Comparison of ENCODE assay signal across 2 cellular contexts in genomic region chr21:46136739-46137349, GRCh38.
TF ChIP-seq lines count a peak whose summit lies in the region.

No MANE protein-coding gene starts in this region.

TF ChIP-seq in IMR-90, 13 proteins besides CTCF, POLR2A, EP300 and RAD21:
- TF ChIP-seq SMC3 (IDR thresholded peaks at IDR 0.05; ENCODE audit: low read depth, low read length), result no peak
- no peak for TF ChIP-seq RFX5 (IDR thresholded peaks at IDR 0.05; ENCODE audit: low read depth, low read length)
- no peak for TF ChIP-seq BHLHE40 (IDR thresholded peaks at IDR 0.05; ENCODE audit: low read depth, low read length)
- no peak for TF ChIP-seq USF2 (IDR thresholded peaks at IDR 0.05; ENCODE audit: low read depth, low read length)

TF ChIP-seq in K562, 482 proteins besides CTCF, POLR2A, EP300 and RAD21:
- no peak for TF ChIP-seq ZNF253 (CRISPR knock-in tag; conservative IDR thresholded peaks at IDR 0.05)
- no peak for TF ChIP-seq TRIM28 (IDR thresholded peaks at IDR 0.05)
- no peak for TF ChIP-seq GATAD2A (IDR thresholded peaks at IDR 0.05)
- TF ChIP-seq ZNF740 (CRISPR knock-in tag; IDR thresholded peaks at IDR 0.05), result no peak
- TF ChIP-seq ZNF740 (tag; IDR thresholded peaks at IDR 0.05), result no peak
- TF ChIP-seq RBM17 (IDR thresholded peaks at IDR 0.05; ENCODE audit: borderline replicate concordance, low read depth, low read length), result no peak
- TF ChIP-seq ARID1B (IDR thresholded peaks at IDR 0.05), result no peak
- 0 out of 2 replicates have a peak, but pooled peaks have one; percentile 40 for TF ChIP-seq ZNF133 (CRISPR knock-in tag; IDR thresholded peaks at IDR 0.05)
- TF ChIP-seq HNRNPUL1 (IDR thresholded peaks at IDR 0.05; ENCODE audit: low read length), result no peak
- TF ChIP-seq RBM14 (IDR thresholded peaks at IDR 0.05; ENCODE audit: borderline replicate concordance, insufficient read depth, low read depth, low read length), result no peak
- TF ChIP-seq POLR2G (IDR thresholded peaks at IDR 0.05; ENCODE audit: low read depth, low read length), result 0 out of 2 replicates have a peak, but pooled peaks have one; percentile 13
- TF ChIP-seq POLR3A (IDR thresholded peaks at IDR 0.05; ENCODE audit: borderline replicate concordance, extremely low read depth, insufficient read depth, insufficient read length), result no peak
- no peak for TF ChIP-seq RREB1 (CRISPR knock-in tag; IDR thresholded peaks at IDR 0.05)
- TF ChIP-seq CHCHD3 (CRISPR knock-in tag; IDR thresholded peaks at IDR 0.05), result no peak
- no peak for TF ChIP-seq SNRNP70 (optimal IDR thresholded peaks at IDR 0.05; ENCODE audit: low read depth, low read length)
- TF ChIP-seq ZNF324 (CRISPR knock-in tag; IDR thresholded peaks at IDR 0.05), result no peak
